7 cellular contexts compared by ENCODE assay signal in genomic region chr5:55988428-55988827, GRCh38. TPM values are rescaled to one million over a fixed set of nuclear protein-coding genes. Genes with fewer than 3 reads are reported as not detected.
DNase-seq lines count a peak whose midpoint lies in the region; ATAC-seq, FAIRE-seq and TF ChIP-seq lines count a peak whose summit lies in the region.
"Not testable (repeated sequence)": the region's sequence is repeated elsewhere in the genome, so short reads cannot be mapped to it uniquely, and the experiment has no call there.

No MANE protein-coding gene starts in this region.

- H3K9me3 Mint-ChIP-seq in CD8-positive, alpha-beta T cell; T-helper 1 cell treated with Interleukin-12 subunit alpha and Interleukin-12 subunit beta and Interleukin-4 antibody, amounts not matched to agents 30 μg/mL and 1 μg/mL, for 36 hours; activated CD4-positive, alpha-beta memory T cell treated with anti-CD3 and anti-CD28 coated beads for 36 hours; activated T-helper 17 cell treated with anti-CD3 and anti-CD28 coated beads, Interleukin-2, amount 50 U/mL, for 72 hours; activated naive CD8-positive, alpha-beta T cell treated with anti-CD3 and anti-CD28 coated beads for 36 hours: not testable (repeated sequence)

- not testable (repeated sequence) for H3K27me3 Mint-ChIP-seq in CD8-positive, alpha-beta T cell (ENCODE audit: low read depth); T-helper 1 cell treated with Interleukin-12 subunit alpha and Interleukin-12 subunit beta and Interleukin-4 antibody, amounts not matched to agents 30 μg/mL and 1 μg/mL, for 36 hours (ENCODE audit: low read depth); activated CD4-positive, alpha-beta memory T cell treated with anti-CD3 and anti-CD28 coated beads for 36 hours; activated T-helper 17 cell treated with anti-CD3 and anti-CD28 coated beads, Interleukin-2, amount 50 U/mL, for 72 hours; activated naive CD8-positive, alpha-beta T cell treated with anti-CD3 and anti-CD28 coated beads for 36 hours

- TF ChIP-seq EP300 in HepG2 (IDR thresholded peaks at IDR 0.05; ENCODE audit: low read depth in 2 of 2, low read length in 2 of 2); HepG2 (CRISPR knock-in tag; IDR thresholded peaks at IDR 0.05; ENCODE audit: borderline replicate concordance): not testable (repeated sequence)

- not testable (repeated sequence) for H3K27me3 ChIP-seq in CD8-positive, alpha-beta T cell (ENCODE audit: insufficient read depth, low read length); HepG2 (ENCODE audit: control insufficient read depth in 1 of 2, insufficient read depth in 2 of 2, low read length in 2 of 2); trophoblast cell (ENCODE audit: insufficient read depth, low read length)

- H3K36me3 ChIP-seq in CD8-positive, alpha-beta T cell (ENCODE audit: insufficient read depth, low read length); trophoblast cell (ENCODE audit: control insufficient read depth in 1 of 2, insufficient read depth in 2 of 2, low read length in 2 of 2): not testable (repeated sequence)
- peaks cover 4 to 19% of the 10 kb centered on the region in 2 experiments for H3K36me3 ChIP-seq in HepG2 (replicated peaks in 1 of 2; ENCODE audit: control insufficient read depth in 1 of 2, insufficient read depth in 2 of 2, low read length in 2 of 2)

- not testable (repeated sequence) for H3K9me3 ChIP-seq in CD8-positive, alpha-beta T cell (ENCODE audit: low read length); HepG2 (ENCODE audit: low read length); trophoblast cell (ENCODE audit: insufficient read depth, low read depth, low read length)

- not testable (repeated sequence) for TF ChIP-seq RAD21 in HepG2 (CRISPR knock-in tag; IDR thresholded peaks at IDR 0.05)

- not testable (repeated sequence) for H3K18ac ChIP-seq in trophoblast cell (ENCODE audit: low read length)

- not testable (repeated sequence) for H3K27ac ChIP-seq in CD8-positive, alpha-beta T cell (ENCODE audit: low read depth, low read length); HepG2 (ENCODE audit: extremely low read length, insufficient read depth, low read length); trophoblast cell (ENCODE audit: low read depth, low read length)

- CTCF ChIA-PET in CD8-positive, alpha-beta T cell (lab: Charles Lee): interaction anchor here (0.7 to 4.7 kb wide), 2 partner anchors 12 to 213 kb away, joined by 4 to 31 read pairs; no protein-coding TSS in a partner anchor
- CTCF ChIA-PET in activated CD4-positive, alpha-beta memory T cell treated with anti-CD3 and anti-CD28 coated beads for 36 hours (lab: Charles Lee): interaction anchor here (0.8 kb wide), 1 partner anchor 11 kb away, joined by 3 read pairs; no protein-coding TSS in a partner anchor
- CTCF ChIA-PET in HepG2 (lab: Yijun Ruan, JAX; ENCODE audit: low intra/inter-chr PET ratio, low total read pairs): not testable (repeated sequence)

- H2BK12ac ChIP-seq in trophoblast cell (ENCODE audit: low read length): not testable (repeated sequence)

- H3K4me2 ChIP-seq in HepG2 (ENCODE audit: low read depth, low read length): peak overlapping the region; percentile 79; the same call in 1 of the 2 replicates
- not testable (repeated sequence) for H3K4me2 ChIP-seq in trophoblast cell (ENCODE audit: low read length)

- POLR2A ChIA-PET in CD8-positive, alpha-beta T cell (lab: Charles Lee): not testable (repeated sequence)
- POLR2A ChIA-PET in activated CD4-positive, alpha-beta memory T cell treated with anti-CD3 and anti-CD28 coated beads for 36 hours (lab: Charles Lee): interaction anchor here (0.6 kb wide), 1 partner anchor 34 kb away, joined by 3 read pairs; no protein-coding TSS in a partner anchor
- POLR2A ChIA-PET in HepG2 (lab: Yijun Ruan, JAX): interaction anchor here (0.7 to 2.0 kb wide), 4 partner anchors 110 to 188 kb away, joined by 3 to 4 read pairs (median 3); no protein-coding TSS in a partner anchor

- H4K12ac ChIP-seq in trophoblast cell (ENCODE audit: low read depth, low read length): not testable (repeated sequence)

- peak overlapping the region; percentile 52 for H3K27ac Mint-ChIP-seq in CD8-positive, alpha-beta T cell
- H3K27ac Mint-ChIP-seq in T-helper 1 cell treated with Interleukin-12 subunit alpha and Interleukin-12 subunit beta and Interleukin-4 antibody, amounts not matched to agents 30 μg/mL and 1 μg/mL, for 36 hours; activated T-helper 17 cell treated with anti-CD3 and anti-CD28 coated beads, Interleukin-2, amount 50 U/mL, for 72 hours: not testable (repeated sequence)
- H3K27ac Mint-ChIP-seq in activated CD4-positive, alpha-beta memory T cell treated with anti-CD3 and anti-CD28 coated beads for 36 hours: peak overlapping the region; percentile 43
- H3K27ac Mint-ChIP-seq in activated naive CD8-positive, alpha-beta T cell treated with anti-CD3 and anti-CD28 coated beads for 36 hours: peak overlapping the region; percentile 13

- intact Hi-C loops in CD8-positive, alpha-beta T cell (cut with DNase I, micrococcal nuclease); activated CD4-positive, alpha-beta memory T cell treated with anti-CD3 and anti-CD28 coated beads for 36 hours (cut with micrococcal nuclease); HepG2 (cut with micrococcal nuclease; ENCODE audit: unreplicated experiment): not testable (repeated sequence)

- H4K8ac ChIP-seq in trophoblast cell (ENCODE audit: low read depth, low read length): not testable (repeated sequence)

- H3K4me1 ChIP-seq in CD8-positive, alpha-beta T cell (ENCODE audit: insufficient read depth, low read length): peaks cover 52% of the 10 kb centered on the region
- H3K4me1 ChIP-seq in HepG2 (ENCODE audit: insufficient read depth, low read length): peaks cover 84% of the 10 kb centered on the region
- H3K4me1 ChIP-seq in trophoblast cell (ENCODE audit: control insufficient read depth in 1 of 2, insufficient read depth in 2 of 2, low read length in 2 of 2): not testable (repeated sequence)

- peaks cover 74% of the 10 kb centered on the region for H3K4me1 Mint-ChIP-seq in CD8-positive, alpha-beta T cell (ENCODE audit: low read depth)
- peaks cover 69% of the 10 kb centered on the region for H3K4me1 Mint-ChIP-seq in T-helper 1 cell treated with Interleukin-12 subunit alpha and Interleukin-12 subunit beta and Interleukin-4 antibody, amounts not matched to agents 30 μg/mL and 1 μg/mL, for 36 hours (ENCODE audit: low read depth)
- H3K4me1 Mint-ChIP-seq in activated CD4-positive, alpha-beta memory T cell treated with anti-CD3 and anti-CD28 coated beads for 36 hours (ENCODE audit: low read depth): peaks cover 84% of the 10 kb centered on the region
- peaks cover 52% of the 10 kb centered on the region for H3K4me1 Mint-ChIP-seq in activated T-helper 17 cell treated with anti-CD3 and anti-CD28 coated beads, Interleukin-2, amount 50 U/mL, for 72 hours
- H3K4me1 Mint-ChIP-seq in activated naive CD8-positive, alpha-beta T cell treated with anti-CD3 and anti-CD28 coated beads for 36 hours: peaks cover 74% of the 10 kb centered on the region

- not testable (repeated sequence) for H4K91ac ChIP-seq in trophoblast cell (ENCODE audit: low read depth, low read length)

- H2AK5ac ChIP-seq in trophoblast cell (ENCODE audit: low read length): not testable (repeated sequence)

- not testable (repeated sequence) for H2BK120ac ChIP-seq in trophoblast cell (ENCODE audit: insufficient read depth, low read length, poor library complexity)

- H3K14ac ChIP-seq in trophoblast cell (ENCODE audit: low read length): not testable (repeated sequence)

- not testable (repeated sequence) for BruUV-seq in HepG2 (replicated peaks; lab: Mats Ljungman, UMichigan)

- H3K9ac ChIP-seq in HepG2 (ENCODE audit: insufficient read depth, low read depth, low read length); trophoblast cell (ENCODE audit: low read length): not testable (repeated sequence)

- H3K79me1 ChIP-seq in trophoblast cell (ENCODE audit: low read length): not testable (repeated sequence)

- H3K79me2 ChIP-seq in HepG2 (ENCODE audit: insufficient read depth, low read length): peaks cover 98% of the 10 kb centered on the region
- H3K79me2 ChIP-seq in trophoblast cell (ENCODE audit: control insufficient read depth, insufficient read depth, low read length, poor library complexity): not testable (repeated sequence)

- peak overlapping the region; percentile 46 for H3K4ac ChIP-seq in trophoblast cell (ENCODE audit: low read depth, low read length)

- H2AFZ ChIP-seq in HepG2 (ENCODE audit: low read length); trophoblast cell (ENCODE audit: insufficient read depth, low read length, poor library complexity): not testable (repeated sequence)

- not testable (repeated sequence) for TF ChIP-seq CTCF in CD8-positive, alpha-beta T cell (IDR thresholded peaks at IDR 0.05); HepG2 (CRISPR knock-in tag; IDR thresholded peaks at IDR 0.05)

- WGBS in HepG2 (ENCODE audit: low lambda C conversion rate): 95% methylated on average over 10 of the region's 10 CpGs
- WGBS in trophoblast cell (ENCODE audit: extremely low coverage, insufficient coverage, insufficient read length): no CpG with 5 or more reads among the region's 10 CpGs

- H3K4me3 Mint-ChIP-seq in CD8-positive, alpha-beta T cell; activated naive CD8-positive, alpha-beta T cell treated with anti-CD3 and anti-CD28 coated beads for 36 hours: not testable (repeated sequence)
- peak overlapping the region; percentile 23 for H3K4me3 Mint-ChIP-seq in T-helper 1 cell treated with Interleukin-12 subunit alpha and Interleukin-12 subunit beta and Interleukin-4 antibody, amounts not matched to agents 30 μg/mL and 1 μg/mL, for 36 hours
- H3K4me3 Mint-ChIP-seq in activated CD4-positive, alpha-beta memory T cell treated with anti-CD3 and anti-CD28 coated beads for 36 hours: peak overlapping the region; percentile 34
- H3K4me3 Mint-ChIP-seq in activated T-helper 17 cell treated with anti-CD3 and anti-CD28 coated beads, Interleukin-2, amount 50 U/mL, for 72 hours: peak overlapping the region; percentile 34

- in situ Hi-C loops in HepG2 (cut with HindIII; ENCODE audit: extremely low pct_ligation_motif_present, low pct_unique_long_range_greater_than_20kb): loop anchor here (25.0 kb wide), 1 partner anchor 874 kb away; no protein-coding TSS in a partner anchor

- DNase-seq in CD8-positive, alpha-beta T cell; activated CD4-positive, alpha-beta memory T cell treated with anti-CD3 and anti-CD28 coated beads for 36 hours; activated naive CD8-positive, alpha-beta T cell treated with anti-CD3 and anti-CD28 coated beads for 36 hours; HepG2 (ENCODE audit: low spot score); trophoblast cell: not testable (repeated sequence)

- not testable (repeated sequence) for TF ChIP-seq POLR2A in HepG2 (IDR thresholded peaks at IDR 0.05; ENCODE audit: insufficient read depth in 1 of 2, low read depth in 2 of 2, low read length in 2 of 2)

- peaks cover 76% of the 10 kb centered on the region for H4K20me1 ChIP-seq in HepG2 (ENCODE audit: insufficient read depth, low read length)

- not testable (repeated sequence) for H3K4me3 ChIP-seq in CD8-positive, alpha-beta T cell (ENCODE audit: low read depth, low read length); HepG2 (replicated peaks in 1 of 3; ENCODE audit: insufficient read depth in 1 of 3, low read depth in 2 of 3, low read length in 3 of 3); trophoblast cell (ENCODE audit: low read depth, low read length)

- H2BK5ac ChIP-seq in trophoblast cell (ENCODE audit: low read depth, low read length, poor library complexity): not testable (repeated sequence)

- FAIRE-seq in HepG2 (lab: Jason Lieb, UNC): not testable (repeated sequence)

- H3K36me3 Mint-ChIP-seq in CD8-positive, alpha-beta T cell: peaks cover 33% of the 10 kb centered on the region
- peaks cover 33% of the 10 kb centered on the region for H3K36me3 Mint-ChIP-seq in T-helper 1 cell treated with Interleukin-12 subunit alpha and Interleukin-12 subunit beta and Interleukin-4 antibody, amounts not matched to agents 30 μg/mL and 1 μg/mL, for 36 hours (ENCODE audit: low read depth)
- peaks cover 53% of the 10 kb centered on the region for H3K36me3 Mint-ChIP-seq in activated CD4-positive, alpha-beta memory T cell treated with anti-CD3 and anti-CD28 coated beads for 36 hours
- peaks cover 88% of the 10 kb centered on the region for H3K36me3 Mint-ChIP-seq in activated T-helper 17 cell treated with anti-CD3 and anti-CD28 coated beads, Interleukin-2, amount 50 U/mL, for 72 hours (ENCODE audit: low read depth)
- peaks cover 71% of the 10 kb centered on the region for H3K36me3 Mint-ChIP-seq in activated naive CD8-positive, alpha-beta T cell treated with anti-CD3 and anti-CD28 coated beads for 36 hours

- H3K23ac ChIP-seq in trophoblast cell (ENCODE audit: low read length): not testable (repeated sequence)

- ATAC-seq in CD8-positive, alpha-beta T cell; activated T-helper 17 cell treated with anti-CD3 and anti-CD28 coated beads, Interleukin-2, amount 50 U/mL, for 72 hours (replicated peaks); HepG2: not testable (repeated sequence)

RNA-seq across cellular contexts. Expression of gene IL6ST, which starts 6.3 kb away (rescaled TPM):
- 100 to 1,000 TPM; 201 to 214 TPM for total RNA-seq in CD8-positive, alpha-beta T cell
- total RNA-seq in activated CD4-positive, alpha-beta memory T cell treated with anti-CD3 and anti-CD28 coated beads for 36 hours: 10 to 100 TPM; 61.0 to 64.1 TPM
- 10 to 100 TPM; 28.1 to 66.8 TPM for total RNA-seq in activated T-helper 17 cell treated with anti-CD3 and anti-CD28 coated beads, Interleukin-2, amount 50 U/mL, for 72 hours
- total RNA-seq in activated naive CD8-positive, alpha-beta T cell treated with anti-CD3 and anti-CD28 coated beads for 36 hours: 10 to 100 TPM; 47.1 to 58.0 TPM
- total RNA-seq in HepG2 (2016; rRNA removed; fragmentation: Illumina TruSeq; extraction: Trizol): 161 and 166 TPM in 2 replicates
- 14.7 and 15.1 TPM in 2 replicates for total RNA-seq in HepG2 (2016; cell fraction: cytosol; rRNA removed; fragmentation: Illumina TruSeq; extraction: Trizol; ENCODE audit: low read depth)
- total RNA-seq in HepG2 (2016; cell fraction: insoluble cytoplasmic fraction; rRNA removed; fragmentation: Illumina TruSeq; extraction: Trizol): 168 TPM in 2 replicates
- total RNA-seq in HepG2 (2016; cell fraction: membrane; rRNA removed; fragmentation: Illumina TruSeq; extraction: Trizol): 65.8 and 71.7 TPM in 2 replicates
- 163 and 201 TPM in 2 replicates for total RNA-seq in HepG2 (2016; cell fraction: nucleus; rRNA removed; fragmentation: Illumina TruSeq; extraction: Trizol)
- polyA plus RNA-seq in HepG2 (2011; rRNA removed): 57.9 and 66.6 TPM in 2 replicates
- polyA plus RNA-seq in HepG2 (2011; cell fraction: cytosol; rRNA removed): 31.2 and 65.6 TPM in 2 replicates
- polyA plus RNA-seq in HepG2 (2011; cell fraction: nucleus; rRNA removed): 23.4 and 30.7 TPM in 2 replicates
- polyA plus RNA-seq in HepG2 (2012): 51.0 and 78.1 TPM in 2 replicates
- 2.0 and 2.1 TPM in 2 replicates for polyA plus RNA-seq in HepG2 (2016; cell fraction: cytosol; fragmentation: Illumina TruSeq; extraction: Trizol; ENCODE audit: low read depth)
- 43.1 and 49.7 TPM in 2 replicates for polyA plus RNA-seq in HepG2 (2016; cell fraction: insoluble cytoplasmic fraction; fragmentation: Illumina TruSeq; extraction: Trizol; ENCODE audit: low read depth)
- polyA plus RNA-seq in HepG2 (2016; cell fraction: membrane; fragmentation: Illumina TruSeq; extraction: Trizol; ENCODE audit: low read depth): 9.8 and 10.4 TPM in 2 replicates
- 83.2 and 85.6 TPM in 2 replicates for polyA plus RNA-seq in HepG2 (2016; cell fraction: nucleus; fragmentation: Illumina TruSeq; extraction: Trizol; ENCODE audit: insufficient read depth, low read depth)
- polyA minus RNA-seq in HepG2 (2011; rRNA and poly(A)+ RNA removed; ENCODE audit: low replicate concordance): 72.6 and 124 TPM in 2 replicates
- 241 and 268 TPM in 2 replicates for polyA minus RNA-seq in HepG2 (2011; cell fraction: cytosol; rRNA and poly(A)+ RNA removed)
- polyA minus RNA-seq in HepG2 (2011; cell fraction: nucleus; rRNA and poly(A)+ RNA removed): 145 and 264 TPM in 2 replicates
- 63.8 and 67.6 TPM in 2 replicates for polyA plus RNA-seq in trophoblast cell (2013)
